8 cellular contexts compared by ENCODE assay signal in the genomic region with DNA sequence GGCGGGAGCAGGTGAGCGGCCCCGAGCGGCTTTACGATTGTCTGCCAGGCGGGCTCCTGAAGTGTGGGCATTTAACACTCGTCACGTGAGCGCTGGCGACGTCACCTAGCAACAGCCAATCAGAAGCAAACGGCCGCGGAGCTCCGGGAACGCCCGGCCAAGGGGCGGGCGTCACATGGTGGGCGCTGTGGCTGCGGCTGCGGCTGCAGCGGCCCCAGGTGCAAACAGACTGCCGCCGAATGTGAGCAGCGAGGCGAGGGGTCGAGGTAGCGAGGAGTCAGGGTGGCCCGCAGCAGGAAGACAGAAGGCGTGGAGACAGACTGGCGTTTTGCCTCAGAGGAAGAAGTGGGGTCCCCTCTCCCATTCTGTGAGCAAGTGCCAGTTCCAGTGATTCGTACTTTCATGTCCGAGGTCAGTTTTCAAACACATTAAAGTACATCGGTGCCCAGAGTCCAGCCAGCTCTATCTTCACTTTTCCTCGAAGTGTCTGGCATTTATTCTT. TPM values are rescaled to one million over a fixed set of nuclear protein-coding genes. Genes with fewer than 3 reads are reported as not detected.
A peak's percentile ranks its signal among the peaks of the same experiment; 100 is the strongest.
DNase-seq lines count a peak whose midpoint lies in the region; ATAC-seq and TF ChIP-seq lines count a peak whose summit lies in the region.

A gene (minus strand): TSS at position 43 of the 502 bp plus-strand sequence. CDS start 362 bp downstream, outside the sequence.

- peak; percentile 18 for TF ChIP-seq POLR2A in GM19099 (IDR thresholded peaks at IDR 0.05; ENCODE audit: extremely low read depth, insufficient read length, low read depth)

- peak; percentile 54 for ATAC-seq in HG03196 (IDR thresholded peaks at IDR 0.05; ENCODE audit: unreplicated experiment)

- H3K4ac ChIP-seq in mesendoderm (ENCODE audit: low read depth, low read length), result no peak within 1 kb of the TSS

- peaks cover 96% of the 10 kb centered on the region for H3K27me3 ChIP-seq in effector memory CD4-positive, alpha-beta T cell (replicated peaks; ENCODE audit: control insufficient read depth, insufficient read depth, low read length, poor library complexity, severe bottlenecking)
- peaks cover 45% of the 10 kb centered on the region for H3K27me3 ChIP-seq in mesendoderm (ENCODE audit: insufficient read depth, low read length, poor library complexity)

- H3K18ac ChIP-seq in mesendoderm (ENCODE audit: low read length), result no peak within 1 kb of the TSS

- DNase-seq in NCI-H460 (ENCODE audit: extremely low read depth, low read depth) (peak; percentile 86), mesendoderm (peak; percentile 96)
- peak; percentile 57 for DNase-seq in activated CD4-positive, CD25-positive, alpha-beta regulatory T cell treated with anti-CD3 and anti-CD28 coated beads, Interleukin-2, amount 50 U/mL, for 72 hours
- DNase-seq in effector memory CD4-positive, alpha-beta T cell, result peak; percentile 45 to 60 (median 58)
- DNase-seq in stimulated activated CD8-positive, alpha-beta memory T cell treated with anti-CD3 and anti-CD28 coated beads, Interleukin-7, amount 100 ng/mL, for 24 hours (ENCODE audit: low read depth), result peak; percentile 55

- no peak within 1 kb of the TSS for H2AK5ac ChIP-seq in mesendoderm (ENCODE audit: low read length)

- peak within 1 kb of the TSS; percentile 20 for H3K9ac ChIP-seq in mesendoderm (ENCODE audit: low read length)

- H3K27ac ChIP-seq in C4-2B (peak within 1 kb of the TSS; percentile 62), mesendoderm (ENCODE audit: low read depth, low read length) (no peak within 1 kb of the TSS)
- no peak within 1 kb of the TSS for H3K27ac ChIP-seq in effector memory CD4-positive, alpha-beta T cell (ENCODE audit: insufficient read depth, low read length, poor library complexity, severe bottlenecking)

- peaks cover 68% of the 10 kb centered on the region for H3K4me1 ChIP-seq in effector memory CD4-positive, alpha-beta T cell (ENCODE audit: control insufficient read depth, insufficient read depth, low read length, poor library complexity, severe bottlenecking)
- H3K4me1 ChIP-seq in mesendoderm (ENCODE audit: control insufficient read depth, low read depth, low read length), result peaks cover 3% of the 10 kb centered on the region

- WGBS in mesendoderm (ENCODE audit: extremely low coverage, insufficient coverage, low lambda C conversion rate), result no CpG with 5 or more reads among the region's 36 CpGs

- H4K5ac ChIP-seq in mesendoderm (ENCODE audit: low read length), result no peak within 1 kb of the TSS

- H3K79me2 ChIP-seq in mesendoderm (ENCODE audit: control insufficient read depth, insufficient read depth, low read length), result no peaks in the 10 kb centered on the region

- H3K79me1 ChIP-seq in mesendoderm (ENCODE audit: low read length), result no peaks in the 10 kb centered on the region

- peak within 1 kb of the TSS; percentile 22 for H3K56ac ChIP-seq in mesendoderm (ENCODE audit: low read length)

- peak within 1 kb of the TSS; percentile 48 for H3K4me3 ChIP-seq in effector memory CD4-positive, alpha-beta T cell (ENCODE audit: insufficient read depth, low read depth, low read length, poor library complexity, severe bottlenecking)
- no peak within 1 kb of the TSS for H3K4me3 ChIP-seq in mesendoderm (ENCODE audit: low read length)

- H2BK15ac ChIP-seq in mesendoderm (replicated peaks; ENCODE audit: low read depth), result no peak within 1 kb of the TSS

- no peaks in the 10 kb centered on the region for H3K36me3 ChIP-seq in effector memory CD4-positive, alpha-beta T cell (ENCODE audit: control insufficient read depth, insufficient read depth, low read length)
- H3K36me3 ChIP-seq in mesendoderm (ENCODE audit: control insufficient read depth, insufficient read depth, low read length), result no peaks in the 10 kb centered on the region

- H3K9me3 ChIP-seq in effector memory CD4-positive, alpha-beta T cell (ENCODE audit: control insufficient read depth, low read length), result no peaks in the 10 kb centered on the region

- no peak within 1 kb of the TSS for H3K23ac ChIP-seq in mesendoderm (ENCODE audit: low read length)

- peak within 1 kb of the TSS; percentile 53 for H3K4me2 ChIP-seq in mesendoderm (ENCODE audit: low read length)

- no peak for TF ChIP-seq CTCF in C4-2B (conservative IDR thresholded peaks at IDR 0.05)

- no peak within 1 kb of the TSS for H4K8ac ChIP-seq in mesendoderm (ENCODE audit: low read depth, low read length)

- H2BK120ac ChIP-seq in mesendoderm (ENCODE audit: low read depth, low read length), result no peak within 1 kb of the TSS

- no peak within 1 kb of the TSS for H2BK5ac ChIP-seq in mesendoderm (ENCODE audit: low read length)

RNA-seq across cellular contexts. Expression of the gene that starts here (rescaled TPM):
- total RNA-seq in NCI-H460 (2014; rRNA removed; shearing (Covaris generic)), result 1.0 and 1.9 TPM in 2 replicates
- 0.39 and 0.70 TPM in 2 replicates for polyA plus RNA-seq in NCI-H460 (2014; cell fraction: nucleus; rRNA removed)
- 0.14 TPM for polyA plus RNA-seq in mesendoderm (2013, experiment 1 of 2)
- polyA plus RNA-seq in mesendoderm (2013, experiment 2 of 2), result 0.10 TPM
